ENCODE assay signal across 21 cellular contexts in the genomic region with DNA sequence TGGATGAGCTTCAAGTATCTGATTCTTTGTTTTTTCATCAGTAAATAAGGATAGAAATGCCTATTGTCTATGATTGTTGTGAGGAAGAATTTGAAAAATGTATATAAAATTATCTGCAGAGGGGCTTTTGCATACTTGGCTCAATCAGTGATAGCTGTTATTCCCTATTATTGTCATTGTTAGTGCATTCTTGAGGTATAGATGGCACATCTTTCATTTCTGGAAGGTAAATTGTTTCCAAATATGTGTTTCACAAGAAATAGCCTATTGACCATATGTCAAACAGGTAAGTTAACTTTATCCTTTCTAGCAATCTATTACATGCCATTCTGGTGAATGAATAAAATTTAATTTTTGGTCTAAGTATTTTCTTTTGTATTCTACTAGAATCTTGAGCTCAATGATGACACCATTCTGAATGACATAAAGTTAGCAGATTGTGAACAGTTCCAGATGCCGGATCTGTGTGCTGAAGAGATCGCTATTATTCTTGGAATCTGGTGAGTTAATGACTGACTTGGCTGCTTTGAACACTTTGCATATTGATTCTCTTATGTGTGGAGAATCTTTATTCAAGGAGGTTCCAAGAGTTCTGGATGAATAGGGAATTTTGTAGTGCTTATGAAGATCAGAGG. TPM values are rescaled to one million over a fixed set of nuclear protein-coding genes. Genes with fewer than 3 reads are reported as not detected.
DNase-seq lines count a peak whose midpoint lies in the region; ATAC-seq and TF ChIP-seq lines count a peak whose summit lies in the region.
"Had no signal": no experiment of that assay in that cellular context is flagged by ENCODE, and none has a peak within 500 bp of the region (broad histone marks: within the 10 kb centered on the region; RNA-seq: fewer than 3 reads in every experiment).

No MANE protein-coding gene starts in this region.

- H3K9me3 ChIP-seq in SK-N-SH (no peaks in the 10 kb centered on the region), gastroesophageal sphincter (no peaks in the 10 kb centered on the region)
- H3K9me3 ChIP-seq: BLaER1 treated with 17β-estradiol and CSF1 and Interleukin-3, amounts not matched to agents 10 nM and 100 nM; Peyer's patch had no signal

- POLR2A ChIA-PET in SK-N-SH (lab: Yijun Ruan, JAX) = no interaction called here

- H3K4me3 ChIP-seq in AG10803 (ENCODE audit: low read length) = no peak overlapping the region
- no peak overlapping the region for H3K4me3 ChIP-seq in SK-N-SH (ENCODE audit: low read depth in 2 of 2, low read length in 1 of 2)
- no peak overlapping the region for H3K4me3 ChIP-seq in foreskin fibroblast (ENCODE audit: low read depth in 1 of 2, low read length in 2 of 2)
- H3K4me3 ChIP-seq in gastroesophageal sphincter = no peak overlapping the region
- H3K4me3 ChIP-seq: BLaER1 treated with 17β-estradiol and CSF1 and Interleukin-3, amounts not matched to agents 10 nM and 100 nM; GM23338; Peyer's patch had no signal

- TF ChIP-seq EP300 in SK-N-SH (IDR thresholded peaks at IDR 0.05; ENCODE audit: borderline replicate concordance in 1 of 2, low read depth in 1 of 2, low read length in 1 of 2) (0 out of 4 replicates have a peak, but pooled peaks of 1 of the 2 experiments have one; percentile 12), gastroesophageal sphincter (IDR thresholded peaks at IDR 0.05) (no peak)

- TF ChIP-seq POLR2A in gastroesophageal sphincter (IDR thresholded peaks at IDR 0.05) = no peak

- H3K27me3 Mint-ChIP-seq in activated CD4-positive, alpha-beta T cell treated with anti-CD3 and anti-CD28 coated beads, Interleukin-2, amount 10 ng/mL, durations not matched to agents 24 days and 14 days = no peaks in the 10 kb centered on the region

- no peaks in the 10 kb centered on the region for H3K79me2 ChIP-seq in SK-N-SH (ENCODE audit: insufficient read depth)

- H3K36me3 Mint-ChIP-seq in activated CD4-positive, alpha-beta T cell treated with anti-CD3 and anti-CD28 coated beads, Interleukin-2, amount 10 ng/mL, durations not matched to agents 24 days and 14 days (ENCODE audit: low read depth) = peaks cover 33% of the 10 kb centered on the region

- no peaks in the 10 kb centered on the region for H3K27me3 ChIP-seq in SK-N-SH (ENCODE audit: insufficient read depth)
- H3K27me3 ChIP-seq in gastroesophageal sphincter = no peaks in the 10 kb centered on the region
- H3K27me3 ChIP-seq: BLaER1 treated with 17β-estradiol and CSF1 and Interleukin-3, amounts not matched to agents 10 nM and 100 nM; Peyer's patch had no signal

- no peaks in the 10 kb centered on the region for H4K20me1 ChIP-seq in SK-N-SH (ENCODE audit: insufficient read depth)
- H4K20me1 ChIP-seq: BLaER1 treated with 17β-estradiol and CSF1 and Interleukin-3, amounts not matched to agents 10 nM and 100 nM had no signal

- CTCF ChIA-PET in SK-N-SH (lab: Yijun Ruan, JAX) = interaction anchor here (0.9 to 1.4 kb wide), 2 partner anchors 10 to 175 kb away, joined by 3 to 4 read pairs; no protein-coding TSS in a partner anchor

- H3K4me2 ChIP-seq in SK-N-SH = no peak overlapping the region
- H3K4me2 ChIP-seq: BLaER1 treated with 17β-estradiol and CSF1 and Interleukin-3, amounts not matched to agents 10 nM and 100 nM; GM23338 had no signal

- H3K9me3 Mint-ChIP-seq in activated CD4-positive, alpha-beta T cell treated with anti-CD3 and anti-CD28 coated beads, Interleukin-2, amount 10 ng/mL, durations not matched to agents 24 days and 14 days = no peaks in the 10 kb centered on the region
- H3K9me3 Mint-ChIP-seq: CD8-positive, alpha-beta T cell; GM23338 had no signal

- TF ChIP-seq CTCF in AG10803 (conservative IDR thresholded peaks at IDR 0.05; ENCODE audit: low read length) (no peak), SK-N-SH (IDR thresholded peaks at IDR 0.05) (no peak), foreskin fibroblast (IDR thresholded peaks at IDR 0.05; ENCODE audit: low read depth, low read length) (no peak), gastroesophageal sphincter (IDR thresholded peaks at IDR 0.05) (no peak)

- ATAC-seq in gastroesophageal sphincter (no peak), HG03469 (IDR thresholded peaks at IDR 0.05; ENCODE audit: unreplicated experiment) (no peak)
- ATAC-seq: CD8-positive, alpha-beta T cell; GM23338 had no signal

- H3K4me1 Mint-ChIP-seq in activated CD4-positive, alpha-beta T cell treated with anti-CD3 and anti-CD28 coated beads, Interleukin-2, amount 10 ng/mL, durations not matched to agents 24 days and 14 days = no peaks in the 10 kb centered on the region
- H3K4me1 Mint-ChIP-seq: GM23338 had no signal

- H3F3A ChIP-seq in SK-N-SH (replicated peaks; ENCODE audit: insufficient read depth) = peaks cover 12% of the 10 kb centered on the region

- no peak for TF ChIP-seq RAD21 in SK-N-SH (IDR thresholded peaks at IDR 0.05; ENCODE audit: low read length)

- no peak overlapping the region for H2AFZ ChIP-seq in SK-N-SH (ENCODE audit: low read depth)
- H2AFZ ChIP-seq: GM23338 had no signal

- intact Hi-C loops in activated CD4-positive, alpha-beta T cell treated with anti-CD3 and anti-CD28 coated beads, Interleukin-2, amount 10 ng/mL, durations not matched to agents 24 days and 14 days (cut with micrococcal nuclease) = no loop called here

- no peak overlapping the region for H3K9ac ChIP-seq in SK-N-SH
- H3K9ac ChIP-seq: BLaER1 treated with 17β-estradiol and CSF1 and Interleukin-3, amounts not matched to agents 10 nM and 100 nM had no signal

- H3K27ac Mint-ChIP-seq in activated CD4-positive, alpha-beta T cell treated with anti-CD3 and anti-CD28 coated beads, Interleukin-2, amount 10 ng/mL, durations not matched to agents 24 days and 14 days = no peak overlapping the region
- H3K27ac Mint-ChIP-seq: GM23338 had no signal

- H3K36me3 ChIP-seq in SK-N-SH (replicated peaks in 1 of 2; ENCODE audit: control insufficient read depth in 1 of 2, insufficient read depth in 2 of 2, low read length in 1 of 2) = peaks cover 0 to 45% of the 10 kb centered on the region in 2 experiments
- H3K36me3 ChIP-seq in gastroesophageal sphincter = peaks cover 0 to 67% of the 10 kb centered on the region in 2 donors

- peak; percentile 73 for DNase-seq in AG10803 (ENCODE audit: low read depth)
- peak; percentile 17 for DNase-seq in EL
- no peak for DNase-seq in SK-N-SH
- DNase-seq in foreskin fibroblast = peak; percentile 18 to 64
- no peak for DNase-seq in activated CD4-positive, alpha-beta T cell treated with anti-CD3 and anti-CD28 coated beads, Interleukin-2, amount 10 ng/mL, durations not matched to agents 24 days and 14 days
- DNase-seq: CD8-positive, alpha-beta T cell; DND-41; GDM1; HCEC 1CT; Karpas-422; NCI-H1694; NCI-H2081; NCI-H2171 treated with DMSO at 0.1 percent for 48 hours; NCI-H446; NCI-H526; Peyer's patch; T-helper 1 cell had no signal

- H3K9me2 ChIP-seq in SK-N-SH = no peaks in the 10 kb centered on the region

- H3K27ac ChIP-seq in SK-N-SH (ENCODE audit: low read depth in 2 of 2, low read length in 1 of 2) = peak overlapping the region in 1 of 2 experiments; percentile 26; a peak in 2 of 4 replicates
- H3K27ac ChIP-seq in gastroesophageal sphincter = no peak overlapping the region
- H3K27ac ChIP-seq: BLaER1 treated with 17β-estradiol and CSF1 and Interleukin-3, amounts not matched to agents 10 nM and 100 nM; Peyer's patch had no signal

- 74% methylated on average over 2 of the region's 2 CpGs for WGBS in SK-N-SH (ENCODE audit: low lambda C conversion rate)
- 84 to 92% methylated on average over 2 of the region's 2 CpGs for WGBS in gastroesophageal sphincter (ENCODE audit: low coverage in 1 of 2), 2 donors

- H3K4me3 Mint-ChIP-seq in activated CD4-positive, alpha-beta T cell treated with anti-CD3 and anti-CD28 coated beads, Interleukin-2, amount 10 ng/mL, durations not matched to agents 24 days and 14 days = no peak overlapping the region
- H3K4me3 Mint-ChIP-seq: CD8-positive, alpha-beta T cell; GM23338 had no signal

- H3K4me1 ChIP-seq in SK-N-SH (ENCODE audit: control insufficient read depth in 1 of 2, insufficient read depth in 2 of 2, low read depth in 1 of 2, low read length in 1 of 2) (peaks cover 0 to 10% of the 10 kb centered on the region in 2 experiments; a peak in 3 of 4 replicates), gastroesophageal sphincter (no peaks in the 10 kb centered on the region)
- H3K4me1 ChIP-seq: BLaER1 treated with 17β-estradiol and CSF1 and Interleukin-3, amounts not matched to agents 10 nM and 100 nM; Peyer's patch had no signal

TF ChIP-seq in SK-N-SH, 30 proteins besides CTCF, POLR2A, EP300 and RAD21:
- TF ChIP-seq, protein P1, sequence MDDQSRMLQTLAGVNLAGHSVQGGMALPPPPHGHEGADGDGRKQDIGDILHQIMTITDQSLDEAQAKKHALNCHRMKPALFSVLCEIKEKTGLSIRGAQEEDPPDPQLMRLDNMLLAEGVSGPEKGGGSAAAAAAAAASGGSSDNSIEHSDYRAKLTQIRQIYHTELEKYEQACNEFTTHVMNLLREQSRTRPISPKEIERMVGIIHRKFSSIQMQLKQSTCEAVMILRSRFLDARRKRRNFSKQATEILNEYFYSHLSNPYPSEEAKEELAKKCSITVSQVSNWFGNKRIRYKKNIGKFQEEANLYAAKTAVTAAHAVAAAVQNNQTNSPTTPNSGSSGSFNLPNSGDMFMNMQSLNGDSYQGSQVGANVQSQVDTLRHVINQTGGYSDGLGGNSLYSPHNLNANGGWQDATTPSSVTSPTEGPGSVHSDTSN (IDR thresholded peaks at IDR 0.05) = peak; percentile 45
- TF ChIP-seq TCF12 (IDR thresholded peaks at IDR 0.05) (peak; percentile 78), CHD2 (IDR thresholded peaks at IDR 0.05; ENCODE audit: low read length, partially characterized antibody) (no peak), MEF2A (IDR thresholded peaks at IDR 0.05; ENCODE audit: borderline replicate concordance, low read depth) (no peak), TEAD4 (IDR thresholded peaks at IDR 0.05; ENCODE audit: borderline replicate concordance, insufficient read depth) (0 out of 2 replicates have a peak, but pooled peaks have one; percentile 30)
- TF ChIP-seq, protein P2, sequence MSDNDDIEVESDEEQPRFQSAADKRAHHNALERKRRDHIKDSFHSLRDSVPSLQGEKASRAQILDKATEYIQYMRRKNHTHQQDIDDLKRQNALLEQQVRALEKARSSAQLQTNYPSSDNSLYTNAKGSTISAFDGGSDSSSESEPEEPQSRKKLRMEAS (IDR thresholded peaks at IDR 0.05; ENCODE audit: low read depth) = no peak

RNA-seq across cellular contexts. Expression of a gene that starts 44.2 kb away (rescaled TPM):
- polyA plus RNA-seq in SK-N-SH (2012; rRNA removed) = 14.4 and 18.8 TPM in 2 replicates
- 19.7 and 22.7 TPM in 2 replicates for polyA plus RNA-seq in SK-N-SH (2012; cell fraction: cytosol; rRNA removed)
- polyA plus RNA-seq in SK-N-SH (2012; cell fraction: nucleus; rRNA removed) = 8.1 and 16.8 TPM in 2 replicates
- 10 to 100 TPM; 10.4 to 13.9 (median 11.6) TPM for total RNA-seq in gastroesophageal sphincter
- total RNA-seq in activated CD4-positive, alpha-beta T cell treated with anti-CD3 and anti-CD28 coated beads, Interleukin-2, amount 10 ng/mL, durations not matched to agents 24 days and 14 days = 40.8 and 46.8 TPM in 2 replicates

Comparison
In these comparisons a context has a peak if more than half of its experiments do, and no peak if none do; other contexts are left out.
1. DNase-seq: peak in AG10803 (single experiment), EL (single experiment) and foreskin fibroblast (2 of 2); none in SK-N-SH (single experiment) and activated CD4-positive, alpha-beta T cell treated with anti-CD3 and anti-CD28 coated beads, Interleukin-2, amount 10 ng/mL, durations not matched to agents 24 days and 14 days (single experiment).